ENCODE assay signal across 22 cellular contexts in genomic region chr4:189049682-189050081, GRCh38.
DNase-seq lines count a peak whose midpoint lies in the region; ATAC-seq lines count a peak whose summit lies in the region.
"Had no signal": no experiment of that assay in that cellular context is flagged by ENCODE, and none has a peak within 500 bp of the region (broad histone marks: within the 10 kb centered on the region; RNA-seq: fewer than 3 reads in every experiment).

No MANE protein-coding gene starts in this region.

- no peaks in the 10 kb centered on the region for H3K36me3 ChIP-seq in HUES48 (ENCODE audit: control insufficient read depth, insufficient read depth, low read length)
- H3K36me3 ChIP-seq in iPS-20b (ENCODE audit: insufficient read depth, low read depth, low read length) = no peaks in the 10 kb centered on the region
- H3K36me3 ChIP-seq: BLaER1 had no signal

- ATAC-seq in GM21515 (IDR thresholded peaks at IDR 0.05; ENCODE audit: unreplicated experiment) = no peak
- ATAC-seq: HCT116, HepG2, SK-N-SH treated with all-trans-retinoic acid at 6 μM for 48 hours, T-cell had no signal

- peak overlapping the region; percentile 21 for H3K27ac ChIP-seq in HUES48 (ENCODE audit: low read depth, low read length)
- peak overlapping the region; percentile 46 for H3K27ac ChIP-seq in iPS-20b (ENCODE audit: low read length)
- H3K27ac ChIP-seq: BLaER1 had no signal

- H3K9ac ChIP-seq in HUES48 (ENCODE audit: low read depth, low read length) (no peak overlapping the region), iPS-20b (ENCODE audit: low read depth, low read length) (peak overlapping the region; percentile 45; the same call in 1 of the 2 replicates)
- H3K9ac ChIP-seq: BLaER1 had no signal

- H3K4me1 ChIP-seq in HUES48 (ENCODE audit: control insufficient read depth, insufficient read depth, low read length) = peaks cover 55% of the 10 kb centered on the region
- H3K4me1 ChIP-seq in iPS-20b (ENCODE audit: insufficient read depth, low read length) = peaks cover 50% of the 10 kb centered on the region

- H3K4me3 ChIP-seq in HUES48 (ENCODE audit: low read depth, low read length) (no peak overlapping the region), iPS-20b (ENCODE audit: low read length) (no peak overlapping the region)
- H3K4me3 ChIP-seq: BLaER1 had no signal

- no peaks in the 10 kb centered on the region for H3K9me3 ChIP-seq in HUES48 (ENCODE audit: control insufficient read depth, insufficient read depth, low read length)
- H3K9me3 ChIP-seq in iPS-20b (ENCODE audit: insufficient read depth, low read depth, low read length) = no peaks in the 10 kb centered on the region
- H3K9me3 ChIP-seq: BLaER1 had no signal

- no peaks in the 10 kb centered on the region for H3K27me3 ChIP-seq in HUES48 (ENCODE audit: control insufficient read depth, insufficient read depth, low read length)
- H3K27me3 ChIP-seq in iPS-20b (ENCODE audit: insufficient read depth, low read length) = no peaks in the 10 kb centered on the region
- H3K27me3 ChIP-seq: BLaER1 had no signal

- in situ Hi-C loops in SK-MEL-5 (cut with HindIII; ENCODE audit: low pct_unique_long_range_greater_than_20kb, low sequenced_read_pairs) = no loop called here

- DNase-seq in DMS53 treated with DMSO at 0.1 percent for 48 hours (lab: John Stamatoyannopoulos, UW; ENCODE audit: unreplicated experiment) (peak; percentile 15), SK-MEL-5 (ENCODE audit: low read depth, low spot score) (peak; percentile 98), middle frontal gyrus (ENCODE audit: extremely low spot score, low spot score) (no peak)
- DNase-seq in stimulated activated CD8-positive, alpha-beta memory T cell treated with anti-CD3 and anti-CD28 coated beads, Interleukin-4, amount 100 ng/mL, for 48 hours = no peak
- DNase-seq: Calu3; CD4-positive, alpha-beta memory T cell; KG1; NCI-H1417 treated with DMSO at 0.1 percent for 48 hours; NCI-H2081; NCI-H2227 treated with DMSO at 0.1 percent for 48 hours; NCI-H510A treated with DMSO at 0.1 percent for 48 hours; NCI-H774; OCI-M1; SHP77; T-cell had no signal

Comparison
In these comparisons a context has a peak if more than half of its experiments do, and no peak if none do; other contexts are left out.
1. DNase-seq: peak in DMS53 treated with DMSO at 0.1 percent for 48 hours (single experiment) and SK-MEL-5 (single experiment); none in middle frontal gyrus (single experiment) and stimulated activated CD8-positive, alpha-beta memory T cell treated with anti-CD3 and anti-CD28 coated beads, Interleukin-4, amount 100 ng/mL, for 48 hours (single experiment).